Comparison of ENCODE assay signal across 1 cellular context in the genomic region with DNA sequence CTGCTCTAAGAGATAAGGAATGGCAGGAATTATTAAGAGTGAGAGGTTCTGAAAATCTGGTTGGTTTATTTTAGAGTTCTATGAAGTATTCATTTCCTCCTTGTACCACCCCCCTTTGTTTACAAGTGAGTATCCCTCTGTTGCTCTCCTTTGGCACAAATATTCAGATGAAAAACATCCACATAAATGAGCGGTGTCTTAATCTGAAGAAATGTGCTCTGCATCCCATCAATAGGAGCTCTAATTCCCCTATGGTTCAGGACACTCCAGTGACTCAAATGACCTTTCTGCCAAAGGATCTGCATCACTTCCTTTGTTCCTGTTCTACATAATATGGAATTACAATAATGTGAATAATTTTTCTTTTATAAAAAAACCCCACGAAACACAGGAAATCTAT.
TF ChIP-seq lines count a peak whose summit lies in the region.

No MANE protein-coding gene starts in this region.

TF ChIP-seq in IMR-90, 13 proteins besides CTCF, POLR2A, EP300 and RAD21 (continued from another document):
- TF ChIP-seq CHD1 (IDR thresholded peaks at IDR 0.05; ENCODE audit: low read depth, low read length) (no peak), RCOR1 (IDR thresholded peaks at IDR 0.05; ENCODE audit: insufficient replicate concordance, low read length) (no peak), RFX5 (IDR thresholded peaks at IDR 0.05; ENCODE audit: low read depth, low read length) (no peak), FOS (IDR thresholded peaks at IDR 0.05; ENCODE audit: low read depth, low read length) (no peak), MAFK (IDR thresholded peaks at IDR 0.05; ENCODE audit: low read depth, low read length) (no peak), MXI1 (IDR thresholded peaks at IDR 0.05; ENCODE audit: borderline replicate concordance, low read depth, low read length) (no peak), SMC3 (IDR thresholded peaks at IDR 0.05; ENCODE audit: low read depth, low read length) (no peak)
TF ChIP-seq in IMR-90: peak in this region for 0.
